Comparison of ENCODE assay signal across 9 cellular contexts in genomic region chr17:75689441-75689873, GRCh38. TPM values are rescaled to one million over a fixed set of nuclear protein-coding genes. Genes with fewer than 3 reads are reported as not detected.
A peak's percentile ranks its signal among the peaks of the same experiment; 100 is the strongest.
DNase-seq lines count a peak whose midpoint lies in the region; ATAC-seq and TF ChIP-seq lines count a peak whose summit lies in the region.
"Had no signal": no experiment of that assay in that cellular context is flagged by ENCODE, and none has a peak within 500 bp of the region (broad histone marks: within the 10 kb centered on the region; RNA-seq: fewer than 3 reads in every experiment).

No MANE protein-coding gene starts in this region.

- peak; percentile 93 for ATAC-seq in CD4-positive, alpha-beta T cell (ENCODE audit: poor library complexity)
- peak; percentile 77 to 78 for ATAC-seq in activated T-cell treated with anti-CD3 and anti-CD28 coated beads, Interleukin-2, amount 50 U/mL, for 4 hours
- ATAC-seq in memory B cell (ENCODE audit: low read depth), result peak; percentile 86

- H2AFZ ChIP-seq in Karpas-422 (ENCODE audit: low read length), result no peak overlapping the region

- peak overlapping the region; percentile 93 for H3K27ac Mint-ChIP-seq in CD4-positive, alpha-beta T cell
- H3K27ac Mint-ChIP-seq in memory B cell, result peak overlapping the region; percentile 77

- H3K4me2 ChIP-seq in Karpas-422 (ENCODE audit: low read depth, low read length, poor library complexity, severe bottlenecking), result no peak overlapping the region

- CTCF ChIA-PET in CD4-positive, alpha-beta T cell (lab: Charles Lee), result interaction anchor here (2.8 kb wide), 1 partner anchor 15 kb away, joined by 7 read pairs; no protein-coding TSS in a partner anchor

- H3K79me2 ChIP-seq in Karpas-422 (ENCODE audit: low read length), result peaks cover 73% of the 10 kb centered on the region

- H3K4me3 Mint-ChIP-seq in CD4-positive, alpha-beta T cell, result peak overlapping the region; percentile 71
- H3K4me3 Mint-ChIP-seq in activated T-cell treated with anti-CD3 and anti-CD28 coated beads, Interleukin-2, amount 50 U/mL, for 4 hours, result no peak overlapping the region
- peak overlapping the region; percentile 64 for H3K4me3 Mint-ChIP-seq in memory B cell

- peak overlapping the region; percentile 90 for H3K27ac ChIP-seq in CD4-positive, alpha-beta T cell (ENCODE audit: low read depth, low read length)
- H3K27ac ChIP-seq in Karpas-422 (ENCODE audit: low read length), result no peak overlapping the region

- peaks cover 67% of the 10 kb centered on the region for H3K36me3 Mint-ChIP-seq in CD4-positive, alpha-beta T cell (ENCODE audit: low read depth)
- H3K36me3 Mint-ChIP-seq in activated T-cell treated with anti-CD3 and anti-CD28 coated beads, Interleukin-2, amount 50 U/mL, for 4 hours (ENCODE audit: insufficient read depth), result peaks cover 26% of the 10 kb centered on the region
- peaks cover 6% of the 10 kb centered on the region for H3K36me3 Mint-ChIP-seq in memory B cell

- peaks cover 5% of the 10 kb centered on the region; the same call in 1 of the 2 replicates for H3K4me1 ChIP-seq in Karpas-422 (ENCODE audit: low read length)

- TF ChIP-seq CTCF in CD4-positive, alpha-beta T cell (IDR thresholded peaks at IDR 0.05), result no peak

- H3K9ac ChIP-seq in Karpas-422 (ENCODE audit: low read length), result no peak overlapping the region

- H4K20me1 ChIP-seq in Karpas-422 (ENCODE audit: insufficient read depth, low read depth, low read length), result peaks cover 10% of the 10 kb centered on the region; the same call in 1 of the 2 replicates

- DNase-seq in CD4-positive, alpha-beta T cell, result peak; percentile 21 to 58 (median 38)
- DNase-seq in HPDE6-E6E7 (ENCODE audit: extremely low spot score), result peak; percentile 92
- peak; percentile 13 for DNase-seq in activated T-cell treated with anti-CD3 and anti-CD28 coated beads, Interleukin-2, amount 50 U/mL, for 4 hours
- DNase-seq in memory B cell (ENCODE audit: low spot score in 2 of 2), result peak; percentile 42 to 61
- DNase-seq in midbrain (lab: John Stamatoyannopoulos, UW), result no peak
- no peak for DNase-seq in Karpas-422
- no peak for DNase-seq in NCI-H2227 treated with DMSO at 0.1 percent for 48 hours (lab: John Stamatoyannopoulos, UW)
- DNase-seq in ecto neural progenitor cell (ENCODE audit: low spot score), result no peak
- DNase-seq: NCI-H1436 treated with DMSO at 0.1 percent for 48 hours had no signal

- H3K27me3 ChIP-seq in CD4-positive, alpha-beta T cell (ENCODE audit: control insufficient read depth, insufficient read depth, low read length), result no peaks in the 10 kb centered on the region
- H3K27me3 ChIP-seq in Karpas-422 (ENCODE audit: low read length), result no peaks in the 10 kb centered on the region

- H3K4me1 Mint-ChIP-seq in CD4-positive, alpha-beta T cell (ENCODE audit: low read depth), result peaks cover 60% of the 10 kb centered on the region
- peaks cover 53% of the 10 kb centered on the region for H3K4me1 Mint-ChIP-seq in activated T-cell treated with anti-CD3 and anti-CD28 coated beads, Interleukin-2, amount 50 U/mL, for 4 hours (ENCODE audit: low read depth)
- H3K4me1 Mint-ChIP-seq in memory B cell, result peaks cover 42% of the 10 kb centered on the region

- no peaks in the 10 kb centered on the region for H3K9me3 ChIP-seq in CD4-positive, alpha-beta T cell (ENCODE audit: control insufficient read depth, low read length)
- H3K9me3 ChIP-seq in Karpas-422 (ENCODE audit: low read length), result no peaks in the 10 kb centered on the region

- 0 out of 2 replicates have a peak, but pooled peaks cover 5% of the 10 kb centered on the region for H3K36me3 ChIP-seq in Karpas-422 (ENCODE audit: insufficient read depth, low read length)

- no peaks in the 10 kb centered on the region for H3K9me2 ChIP-seq in Karpas-422 (replicated peaks; ENCODE audit: insufficient read depth, low read length)

- H3K9me3 Mint-ChIP-seq in CD4-positive, alpha-beta T cell, result no peaks in the 10 kb centered on the region
- no peaks in the 10 kb centered on the region for H3K9me3 Mint-ChIP-seq in activated T-cell treated with anti-CD3 and anti-CD28 coated beads, Interleukin-2, amount 50 U/mL, for 4 hours
- H3K9me3 Mint-ChIP-seq in memory B cell, result no peaks in the 10 kb centered on the region

- H3K4me3 ChIP-seq in Karpas-422 (ENCODE audit: low read length), result no peak overlapping the region

- intact Hi-C loops in CD4-positive, alpha-beta T cell (cut with DNase I, micrococcal nuclease), result loop anchor here in 1 of 2 experiments (1.0 kb wide), 1 partner anchor 14 kb away; no protein-coding TSS in a partner anchor

- POLR2A ChIA-PET in CD4-positive, alpha-beta T cell (lab: Charles Lee), result interaction anchor here (0.7 to 1.0 kb wide), 3 partner anchors 22 to 87 kb away, joined by 3 to 7 read pairs (median 3); partner anchors contain the start of genes ITGB4, RECQL5 and SAP30BP

- no peaks in the 10 kb centered on the region for H3K27me3 Mint-ChIP-seq in CD4-positive, alpha-beta T cell
- H3K27me3 Mint-ChIP-seq in activated T-cell treated with anti-CD3 and anti-CD28 coated beads, Interleukin-2, amount 50 U/mL, for 4 hours (ENCODE audit: low read depth), result no peaks in the 10 kb centered on the region
- no peaks in the 10 kb centered on the region for H3K27me3 Mint-ChIP-seq in memory B cell

RNA-seq across cellular contexts. Expression of gene SAP30BP, which starts 22.3 kb away (rescaled TPM):
- total RNA-seq in CD4-positive, alpha-beta T cell, result 100 to 1,000 TPM; 209 to 227 TPM
- total RNA-seq in activated T-cell treated with anti-CD3 and anti-CD28 coated beads, Interleukin-2, amount 50 U/mL, for 4 hours, result 100 to 1,000 TPM; 115 to 124 (median 119) TPM
- 26.5 and 49.2 TPM in 2 replicates for total RNA-seq in Karpas-422 (2014; rRNA removed; shearing (Covaris generic); ENCODE audit: low replicate concordance)

RNA-seq across cellular contexts. Expression of gene RECQL5, which starts 22.5 kb away (rescaled TPM):
- 10 to 100 TPM; 16.4 to 17.7 TPM for total RNA-seq in CD4-positive, alpha-beta T cell
- total RNA-seq in activated T-cell treated with anti-CD3 and anti-CD28 coated beads, Interleukin-2, amount 50 U/mL, for 4 hours, result 10 to 100 TPM; 20.7 to 26.1 (median 21.8) TPM
- total RNA-seq in Karpas-422 (2014; rRNA removed; shearing (Covaris generic); ENCODE audit: low replicate concordance), result 29.4 and 68.7 TPM in 2 replicates

RNA-seq across cellular contexts. Expression of gene ITGB4, which starts 31.8 kb away (rescaled TPM):
- total RNA-seq in CD4-positive, alpha-beta T cell, result 1 to 10 TPM in 1 of 2 experiments, under 1 TPM in 1; 0.81 to 1.3 TPM
- 1 to 10 TPM in 2 of 3 donors, under 1 TPM in 1; 0.63 to 2.3 (median 1.6) TPM for total RNA-seq in activated T-cell treated with anti-CD3 and anti-CD28 coated beads, Interleukin-2, amount 50 U/mL, for 4 hours
- total RNA-seq in Karpas-422 (2014; rRNA removed; shearing (Covaris generic); ENCODE audit: low replicate concordance), result 0.11 and 0.19 TPM in 2 replicates

RNA-seq across cellular contexts. Expression of gene SMIM5, which starts 56.2 kb away (rescaled TPM):
- 1 to 10 TPM in 1 of 2 experiments, under 1 TPM in 1; 0.75 to 1.3 TPM for total RNA-seq in CD4-positive, alpha-beta T cell
- total RNA-seq in activated T-cell treated with anti-CD3 and anti-CD28 coated beads, Interleukin-2, amount 50 U/mL, for 4 hours, result under 1 TPM in 1 of 3 donors, not detected in 2; 0.24 TPM
- total RNA-seq in Karpas-422 (2014; rRNA removed; shearing (Covaris generic); ENCODE audit: low replicate concordance), result not detected in 2 replicates

Comparison
In these comparisons a context has a peak if more than half of its experiments do, and no peak if none do; other contexts are left out.
1. DNase-seq: peak in CD4-positive, alpha-beta T cell (10 of 10), HPDE6-E6E7 (single experiment), activated T-cell treated with anti-CD3 and anti-CD28 coated beads, Interleukin-2, amount 50 U/mL, for 4 hours (single experiment) and memory B cell (2 of 2); none in midbrain (single experiment), Karpas-422 (single experiment), NCI-H2227 treated with DMSO at 0.1 percent for 48 hours (single experiment) and ecto neural progenitor cell (single experiment).
2. Peak in every context shown above with its lines, with median percentiles within 50 percentile points of each other: ATAC-seq.